In genomic region chr3:52069891-52070290, GRCh38 we compare ENCODE assay signal across 18 cellular contexts. TPM values are rescaled to one million over a fixed set of nuclear protein-coding genes. Genes with fewer than 3 reads are reported as not detected.
A peak's percentile ranks its signal among the peaks of the same experiment; 100 is the strongest.
DNase-seq lines count a peak whose midpoint lies in the region; ATAC-seq and TF ChIP-seq lines count a peak whose summit lies in the region.
"Had no signal": no experiment of that assay in that cellular context is flagged by ENCODE, and none has a peak within 500 bp of the region (broad histone marks: within the 10 kb centered on the region; RNA-seq: fewer than 3 reads in every experiment).

No MANE protein-coding gene starts in this region.

- H3K4me2 ChIP-seq in hepatocyte = no peak overlapping the region
- H3K4me2 ChIP-seq: PC-9 had no signal

- H3K4me1 ChIP-seq in hepatocyte (ENCODE audit: insufficient read depth) (peaks cover 24% of the 10 kb centered on the region), spleen (peaks cover 0 to 44% (median 22%) of the 10 kb centered on the region in 6 donors)

- no peaks in the 10 kb centered on the region for H3K27me3 Mint-ChIP-seq in activated T-helper 17 cell treated with anti-CD3 and anti-CD28 coated beads, Interleukin-2, amount 50 U/mL, for 72 hours
- H3K27me3 Mint-ChIP-seq in activated CD8-positive, alpha-beta memory T cell treated with anti-CD3 and anti-CD28 coated beads, Interleukin-2, amount 10 ng/mL, durations not matched to agents 7 days and 5 days = no peaks in the 10 kb centered on the region
- H3K27me3 Mint-ChIP-seq: activated CD4-positive, alpha-beta T cell treated with anti-CD3 and anti-CD28 coated beads, Interleukin-2, amount 10 ng/mL, durations not matched to agents 24 days and 14 days had no signal

- H2AFZ ChIP-seq in hepatocyte = no peak overlapping the region
- H2AFZ ChIP-seq: PC-9 had no signal

- no peak for TF ChIP-seq CTCF in hepatocyte (IDR thresholded peaks at IDR 0.05; ENCODE audit: poor library complexity)
- no peak for TF ChIP-seq CTCF in spleen (IDR thresholded peaks at IDR 0.05 in 8 of 11, conservative IDR thresholded peaks at IDR 0.05 in 3 of 11)

- no peak overlapping the region for H3K4me3 Mint-ChIP-seq in activated T-helper 17 cell treated with anti-CD3 and anti-CD28 coated beads, Interleukin-2, amount 50 U/mL, for 72 hours
- H3K4me3 Mint-ChIP-seq in activated CD8-positive, alpha-beta memory T cell treated with anti-CD3 and anti-CD28 coated beads, Interleukin-2, amount 10 ng/mL, durations not matched to agents 7 days and 5 days = no peak overlapping the region
- H3K4me3 Mint-ChIP-seq: activated CD4-positive, alpha-beta T cell treated with anti-CD3 and anti-CD28 coated beads, Interleukin-2, amount 10 ng/mL, durations not matched to agents 24 days and 14 days had no signal

- no peak for ATAC-seq in activated T-helper 17 cell treated with anti-CD3 and anti-CD28 coated beads, Interleukin-2, amount 50 U/mL, for 72 hours (replicated peaks)
- ATAC-seq in activated CD8-positive, alpha-beta memory T cell treated with anti-CD3 and anti-CD28 coated beads, Interleukin-2, amount 10 ng/mL, durations not matched to agents 7 days and 5 days = no peak
- ATAC-seq: stimulated activated naive CD8-positive, alpha-beta T cell treated with anti-CD3 and anti-CD28 coated beads, Interleukin-15, Interleukin-2, amounts not matched to agents 100 U/mL and 50 U/mL, for 24 hours had no signal

- H3K27ac Mint-ChIP-seq in activated T-helper 17 cell treated with anti-CD3 and anti-CD28 coated beads, Interleukin-2, amount 50 U/mL, for 72 hours = peak overlapping the region; percentile 28
- H3K27ac Mint-ChIP-seq in activated CD8-positive, alpha-beta memory T cell treated with anti-CD3 and anti-CD28 coated beads, Interleukin-2, amount 10 ng/mL, durations not matched to agents 7 days and 5 days = no peak overlapping the region
- H3K27ac Mint-ChIP-seq: activated CD4-positive, alpha-beta T cell treated with anti-CD3 and anti-CD28 coated beads, Interleukin-2, amount 10 ng/mL, durations not matched to agents 24 days and 14 days had no signal

- in situ Hi-C loops in G401 (cut with HindIII; ENCODE audit: low sequenced_read_pairs) = no loop called here

- TF ChIP-seq POLR2A in spleen (IDR thresholded peaks at IDR 0.05) = no peak

- CTCF ChIA-PET in activated CD8-positive, alpha-beta memory T cell treated with anti-CD3 and anti-CD28 coated beads, Interleukin-2, amount 10 ng/mL, durations not matched to agents 7 days and 5 days (lab: Charles Lee) = no interaction called here

- H3K27ac ChIP-seq in hepatocyte = peak overlapping the region; percentile 96
- peak overlapping the region in 6 of 8 donors; percentile 72 to 86 (median 81) for H3K27ac ChIP-seq in spleen
- H3K27ac ChIP-seq: PC-9 had no signal

- intact Hi-C loops in spleen (cut with DNase I; ENCODE audit: low total_unique reads) = no loop called here

- H3K4me1 Mint-ChIP-seq in activated T-helper 17 cell treated with anti-CD3 and anti-CD28 coated beads, Interleukin-2, amount 50 U/mL, for 72 hours = no peaks in the 10 kb centered on the region
- peaks cover 3% of the 10 kb centered on the region for H3K4me1 Mint-ChIP-seq in activated CD8-positive, alpha-beta memory T cell treated with anti-CD3 and anti-CD28 coated beads, Interleukin-2, amount 10 ng/mL, durations not matched to agents 7 days and 5 days
- H3K4me1 Mint-ChIP-seq: activated CD4-positive, alpha-beta T cell treated with anti-CD3 and anti-CD28 coated beads, Interleukin-2, amount 10 ng/mL, durations not matched to agents 24 days and 14 days had no signal

- H3K36me3 ChIP-seq in hepatocyte (replicated peaks; ENCODE audit: insufficient read depth, low read depth) (no peaks in the 10 kb centered on the region), spleen (peaks cover 0 to 15% (median 0%) of the 10 kb centered on the region in 6 donors)

- no peaks in the 10 kb centered on the region for H3K36me3 Mint-ChIP-seq in activated T-helper 17 cell treated with anti-CD3 and anti-CD28 coated beads, Interleukin-2, amount 50 U/mL, for 72 hours (ENCODE audit: low read depth)
- no peaks in the 10 kb centered on the region for H3K36me3 Mint-ChIP-seq in activated CD8-positive, alpha-beta memory T cell treated with anti-CD3 and anti-CD28 coated beads, Interleukin-2, amount 10 ng/mL, durations not matched to agents 7 days and 5 days

- no peaks in the 10 kb centered on the region for H3K9me3 Mint-ChIP-seq in activated T-helper 17 cell treated with anti-CD3 and anti-CD28 coated beads, Interleukin-2, amount 50 U/mL, for 72 hours
- H3K9me3 Mint-ChIP-seq in activated CD8-positive, alpha-beta memory T cell treated with anti-CD3 and anti-CD28 coated beads, Interleukin-2, amount 10 ng/mL, durations not matched to agents 7 days and 5 days (ENCODE audit: low read depth) = no peaks in the 10 kb centered on the region
- H3K9me3 Mint-ChIP-seq: activated CD4-positive, alpha-beta T cell treated with anti-CD3 and anti-CD28 coated beads, Interleukin-2, amount 10 ng/mL, durations not matched to agents 24 days and 14 days had no signal

- peak; percentile 74 for DNase-seq in G401 (ENCODE audit: low spot score)
- DNase-seq in hepatocyte (ENCODE audit: low spot score) = no peak
- DNase-seq in spleen = no peak
- DNase-seq in middle frontal gyrus (ENCODE audit: extremely low spot score, low spot score) = no peak
- no peak for DNase-seq in NCI-H524 treated with DMSO at 0.1 percent for 48 hours (lab: John Stamatoyannopoulos, UW)
- DNase-seq in stimulated activated CD4-positive, alpha-beta T cell treated with anti-CD3 and anti-CD28 coated beads, Interleukin-1b, Interleukin-23, amount 100 ng/mL, for 48 hours = no peak
- DNase-seq in activated CD8-positive, alpha-beta memory T cell treated with anti-CD3 and anti-CD28 coated beads, Interleukin-2, amount 10 ng/mL, durations not matched to agents 7 days and 5 days = no peak
- DNase-seq: activated CD4-positive, alpha-beta T cell treated with anti-CD3 and anti-CD28 coated beads, Interleukin-2, amount 10 ng/mL, durations not matched to agents 24 days and 14 days; activated naive CD4-positive, alpha-beta T cell treated with Interleukin-2 at 50 U/mL for 16 hours; DMS79 treated with DMSO at 0.1 percent for 48 hours; glutamatergic neuron; mesendoderm; NCI-H1417; PC-9; stimulated activated naive CD8-positive, alpha-beta T cell treated with anti-CD3 and anti-CD28 coated beads, Interleukin-15, Interleukin-2, amounts not matched to agents 100 U/mL and 50 U/mL, for 24 hours; SW 1271 had no signal

- no peaks in the 10 kb centered on the region for H4K20me1 ChIP-seq in hepatocyte (ENCODE audit: insufficient read depth, poor library complexity, severe bottlenecking)

- no peaks in the 10 kb centered on the region for H3K79me2 ChIP-seq in hepatocyte

- no peaks in the 10 kb centered on the region for H3K9me2 ChIP-seq in hepatocyte (replicated peaks; ENCODE audit: insufficient read depth)

- WGBS in hepatocyte (ENCODE audit: low lambda C conversion rate, missing lambda C conversion rate) = 79% methylated on average over 4 of the region's 4 CpGs
- 88 to 98% (median 96%) methylated on average over 3 to 4 of the region's 4 CpGs for WGBS in spleen, 5 donors

- H3K4me3 ChIP-seq in hepatocyte = no peak overlapping the region
- no peak overlapping the region for H3K4me3 ChIP-seq in spleen
- H3K4me3 ChIP-seq: PC-9 had no signal

- H3K9me3 ChIP-seq in hepatocyte (ENCODE audit: low read depth) (no peaks in the 10 kb centered on the region), spleen (no peaks in the 10 kb centered on the region)
- H3K9me3 ChIP-seq: neutrophil had no signal

- no peaks in the 10 kb centered on the region for H3K27me3 ChIP-seq in hepatocyte
- H3K27me3 ChIP-seq in spleen (replicated peaks in 1 of 7) = no peaks in the 10 kb centered on the region
- H3K27me3 ChIP-seq: neutrophil had no signal

RNA-seq across cellular contexts. Expression of gene DUSP7, which starts 13.5 kb away (rescaled TPM):
- total RNA-seq in G401 (2014; rRNA removed; shearing (Covaris generic)) = 14.6 and 16.8 TPM in 2 replicates
- total RNA-seq in activated T-helper 17 cell treated with anti-CD3 and anti-CD28 coated beads, Interleukin-2, amount 50 U/mL, for 72 hours = 10 to 100 TPM; 19.3 to 25.1 TPM
- total RNA-seq in hepatocyte (13.1 and 13.8 TPM in 2 replicates), spleen (10 to 100 TPM; 31.5 to 68.6 (median 42.6) TPM)
- polyA plus RNA-seq in hepatocyte (5.9 and 6.4 TPM in 2 replicates), spleen (10 to 100 TPM in 1 of 3 donors, 1 to 10 TPM in 2; 5.4 to 20.1 (median 6.9) TPM)
- 10 to 100 TPM; 24.2 to 29.3 TPM for total RNA-seq in activated CD8-positive, alpha-beta memory T cell treated with anti-CD3 and anti-CD28 coated beads, Interleukin-2, amount 10 ng/mL, durations not matched to agents 7 days and 5 days
